9 cellular contexts compared by ENCODE assay signal in the genomic region with DNA sequence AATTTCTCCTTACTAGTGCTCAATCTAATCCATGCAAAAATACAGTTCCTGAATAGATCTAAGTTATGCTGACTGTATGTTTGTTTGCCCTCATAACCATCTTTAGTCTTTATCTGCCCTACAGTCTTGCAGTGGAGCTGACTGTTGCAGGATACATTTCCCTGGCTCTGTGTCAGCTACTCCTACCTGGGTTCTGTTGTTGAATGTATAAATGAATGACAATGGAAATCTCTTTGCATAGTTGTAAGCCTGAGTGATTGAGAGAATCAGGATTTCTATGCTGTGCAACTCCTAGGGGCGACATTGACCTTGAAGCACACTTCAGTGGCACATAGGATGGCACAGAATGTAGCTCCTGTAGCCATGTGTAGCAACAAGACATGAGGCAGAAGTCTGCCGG. TPM values are rescaled to one million over a fixed set of nuclear protein-coding genes. Genes with fewer than 3 reads are reported as not detected.
"Had no signal": no experiment of that assay in that cellular context is flagged by ENCODE, and none has a peak within 500 bp of the region (broad histone marks: within the 10 kb centered on the region; RNA-seq: fewer than 3 reads in every experiment).

No MANE protein-coding gene starts in this region.

- DNase-seq: GM23248, H7, HCEC 1CT, KBM-7 had no signal

- H3K4me3 ChIP-seq: GM23248 had no signal

- H3K27ac ChIP-seq: GM23248, HL-60, KMS-11 had no signal

- H3K4me2 ChIP-seq: KMS-11 had no signal

- H3K9me3 Mint-ChIP-seq: IgD-negative memory B cell had no signal

- H3K4me3 Mint-ChIP-seq: IgD-negative memory B cell had no signal

- H2AFZ ChIP-seq: GM23248 had no signal

- H3K27ac Mint-ChIP-seq: IgD-negative memory B cell had no signal

- H3K9ac ChIP-seq: GM23248, KMS-11 had no signal

- FAIRE-seq: HepG2 had no signal

- ATAC-seq: HepG2 had no signal

- H3K4me1 Mint-ChIP-seq: IgD-negative memory B cell had no signal

RNA-seq across cellular contexts. Expression of gene ZBBX, which starts 16.0 kb away (rescaled TPM):
- total RNA-seq: GM23248, HepG2, HT1080 had no signal
- polyA plus RNA-seq: GM23248, HepG2, IgD-negative memory B cell had no signal
